In genomic region chr12:57738661-57739237, GRCh38 we compare ENCODE assay signal across 8 cellular contexts. TPM values are rescaled to one million over a fixed set of nuclear protein-coding genes. Genes with fewer than 3 reads are reported as not detected.
DNase-seq lines count a peak whose midpoint lies in the region; ATAC-seq and TF ChIP-seq lines count a peak whose summit lies in the region.

Gene AGAP2, minus strand, starts transcription at chr12:57738742. Its CDS starts 496 bp downstream, at chr12:57738246.

- DNase-seq in activated CD8-positive, alpha-beta memory T cell treated with anti-CD3 and anti-CD28 coated beads, Interleukin-2, amount 10 ng/mL, durations not matched to agents 7 days and 5 days: no peak
- no peak for DNase-seq in activated CD8-positive, alpha-beta memory T cell treated with anti-CD3 and anti-CD28 coated beads, Interleukin-2, amount 50 U/mL, for 48 hours
- DNase-seq in WTC11 (ENCODE audit: low spot score): peak; percentile 70
- DNase-seq in central memory CD4-positive, alpha-beta T cell: no peak
- no peak for DNase-seq in stimulated activated CD4-positive, alpha-beta T cell treated with anti-CD3 and anti-CD28 coated beads, Interleukin-4, amount 100 ng/mL, for 1 hour

- H3K27me3 Mint-ChIP-seq in activated CD8-positive, alpha-beta memory T cell treated with anti-CD3 and anti-CD28 coated beads, Interleukin-2, amount 10 ng/mL, durations not matched to agents 7 days and 5 days: no peaks in the 10 kb centered on the region
- peaks cover 95% of the 10 kb centered on the region for H3K27me3 Mint-ChIP-seq in WTC11 (ENCODE audit: low read depth)

- peak within 1 kb of the TSS; percentile 18 for H3K27ac Mint-ChIP-seq in activated CD8-positive, alpha-beta memory T cell treated with anti-CD3 and anti-CD28 coated beads, Interleukin-2, amount 10 ng/mL, durations not matched to agents 7 days and 5 days
- H3K27ac Mint-ChIP-seq in WTC11: no peak within 1 kb of the TSS

- peaks cover 33% of the 10 kb centered on the region for H3K4me1 Mint-ChIP-seq in activated CD8-positive, alpha-beta memory T cell treated with anti-CD3 and anti-CD28 coated beads, Interleukin-2, amount 10 ng/mL, durations not matched to agents 7 days and 5 days
- peaks cover 28% of the 10 kb centered on the region for H3K4me1 Mint-ChIP-seq in WTC11

- peak within 1 kb of the TSS; percentile 30 for H3K4me3 Mint-ChIP-seq in activated CD8-positive, alpha-beta memory T cell treated with anti-CD3 and anti-CD28 coated beads, Interleukin-2, amount 10 ng/mL, durations not matched to agents 7 days and 5 days
- peak within 1 kb of the TSS; percentile 75 for H3K4me3 Mint-ChIP-seq in WTC11

- H3K27ac ChIP-seq in temporal lobe (ENCODE audit: low read depth, low read length): peak within 1 kb of the TSS; percentile 31

- CTCF ChIA-PET in activated CD8-positive, alpha-beta memory T cell treated with anti-CD3 and anti-CD28 coated beads, Interleukin-2, amount 10 ng/mL, durations not matched to agents 7 days and 5 days (lab: Charles Lee): interaction anchor here (0.9 kb wide), 1 partner anchor 156 kb away, joined by 4 read pairs; no protein-coding TSS in a partner anchor
- CTCF ChIA-PET in WTC11 (lab: Charles Lee): interaction anchor here (1.0 to 6.6 kb wide), 6 partner anchors 9 to 155 kb away, joined by 3 to 146 read pairs (median 8); no protein-coding TSS in a partner anchor

- H3K4me3 ChIP-seq in iPS-11a (ENCODE audit: low read depth, low read length): peak within 1 kb of the TSS; percentile 30

- ATAC-seq in activated CD8-positive, alpha-beta memory T cell treated with anti-CD3 and anti-CD28 coated beads, Interleukin-2, amount 10 ng/mL, durations not matched to agents 7 days and 5 days: no peak
- ATAC-seq in WTC11 (peak; percentile 31), HG02759 (IDR thresholded peaks at IDR 0.05; ENCODE audit: unreplicated experiment) (no peak)

- TF ChIP-seq CTCF in WTC11 (IDR thresholded peaks at IDR 0.05): no peak

- POLR2A ChIA-PET in WTC11 (lab: Charles Lee): interaction anchor here (0.6 kb wide), 1 partner anchor 194 kb away, joined by 4 read pairs; no protein-coding TSS in a partner anchor

- H3K9me3 Mint-ChIP-seq in activated CD8-positive, alpha-beta memory T cell treated with anti-CD3 and anti-CD28 coated beads, Interleukin-2, amount 10 ng/mL, durations not matched to agents 7 days and 5 days (ENCODE audit: low read depth): no peaks in the 10 kb centered on the region
- no peaks in the 10 kb centered on the region for H3K9me3 Mint-ChIP-seq in WTC11

- H3K36me3 Mint-ChIP-seq in activated CD8-positive, alpha-beta memory T cell treated with anti-CD3 and anti-CD28 coated beads, Interleukin-2, amount 10 ng/mL, durations not matched to agents 7 days and 5 days: peaks cover 19% of the 10 kb centered on the region
- H3K36me3 Mint-ChIP-seq in WTC11: no peaks in the 10 kb centered on the region

TF ChIP-seq in WTC11, 78 proteins besides CTCF, POLR2A, EP300 and RAD21:
- no peak for TF ChIP-seq ESRRA (CRISPR knock-in tag; IDR thresholded peaks at IDR 0.05; ENCODE audit: borderline replicate concordance)
- no peak for TF ChIP-seq ZNF423 (CRISPR knock-in tag; IDR thresholded peaks at IDR 0.05)
- TF ChIP-seq, protein P1, sequence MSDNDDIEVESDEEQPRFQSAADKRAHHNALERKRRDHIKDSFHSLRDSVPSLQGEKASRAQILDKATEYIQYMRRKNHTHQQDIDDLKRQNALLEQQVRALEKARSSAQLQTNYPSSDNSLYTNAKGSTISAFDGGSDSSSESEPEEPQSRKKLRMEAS (CRISPR knock-in tag; IDR thresholded peaks at IDR 0.05): no peak
- no peak for TF ChIP-seq KAT7 (CRISPR knock-in tag; IDR thresholded peaks at IDR 0.05; ENCODE audit: borderline replicate concordance)
- TF ChIP-seq, protein P2, sequence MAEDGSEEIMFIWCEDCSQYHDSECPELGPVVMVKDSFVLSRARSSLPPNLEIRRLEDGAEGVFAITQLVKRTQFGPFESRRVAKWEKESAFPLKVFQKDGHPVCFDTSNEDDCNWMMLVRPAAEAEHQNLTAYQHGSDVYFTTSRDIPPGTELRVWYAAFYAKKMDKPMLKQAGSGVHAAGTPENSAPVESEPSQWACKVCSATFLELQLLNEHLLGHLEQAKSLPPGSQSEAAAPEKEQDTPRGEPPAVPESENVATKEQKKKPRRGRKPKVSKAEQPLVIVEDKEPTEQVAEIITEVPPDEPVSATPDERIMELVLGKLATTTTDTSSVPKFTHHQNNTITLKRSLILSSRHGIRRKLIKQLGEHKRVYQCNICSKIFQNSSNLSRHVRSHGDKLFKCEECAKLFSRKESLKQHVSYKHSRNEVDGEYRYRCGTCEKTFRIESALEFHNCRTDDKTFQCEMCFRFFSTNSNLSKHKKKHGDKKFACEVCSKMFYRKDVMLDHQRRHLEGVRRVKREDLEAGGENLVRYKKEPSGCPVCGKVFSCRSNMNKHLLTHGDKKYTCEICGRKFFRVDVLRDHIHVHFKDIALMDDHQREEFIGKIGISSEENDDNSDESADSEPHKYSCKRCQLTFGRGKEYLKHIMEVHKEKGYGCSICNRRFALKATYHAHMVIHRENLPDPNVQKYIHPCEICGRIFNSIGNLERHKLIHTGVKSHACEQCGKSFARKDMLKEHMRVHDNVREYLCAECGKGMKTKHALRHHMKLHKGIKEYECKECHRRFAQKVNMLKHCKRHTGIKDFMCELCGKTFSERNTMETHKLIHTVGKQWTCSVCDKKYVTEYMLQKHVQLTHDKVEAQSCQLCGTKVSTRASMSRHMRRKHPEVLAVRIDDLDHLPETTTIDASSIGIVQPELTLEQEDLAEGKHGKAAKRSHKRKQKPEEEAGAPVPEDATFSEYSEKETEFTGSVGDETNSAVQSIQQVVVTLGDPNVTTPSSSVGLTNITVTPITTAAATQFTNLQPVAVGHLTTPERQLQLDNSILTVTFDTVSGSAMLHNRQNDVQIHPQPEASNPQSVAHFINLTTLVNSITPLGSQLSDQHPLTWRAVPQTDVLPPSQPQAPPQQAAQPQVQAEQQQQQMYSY (CRISPR knock-in tag; IDR thresholded peaks at IDR 0.05): peak; percentile 98
- TF ChIP-seq ZBTB21 (CRISPR knock-in tag; IDR thresholded peaks at IDR 0.05; ENCODE audit: borderline replicate concordance): peak; percentile 82; the same call in 1 of the 2 replicates
- no peak for TF ChIP-seq ZNF396 (CRISPR knock-in tag; IDR thresholded peaks at IDR 0.05; ENCODE audit: borderline replicate concordance)
- TF ChIP-seq USF2 (CRISPR knock-in tag; IDR thresholded peaks at IDR 0.05): 0 out of 2 replicates have a peak, but pooled peaks have one; percentile 23
- no peak for TF ChIP-seq ATF3 (CRISPR knock-in tag; conservative IDR thresholded peaks at IDR 0.05)
- TF ChIP-seq GRHL2 (CRISPR knock-in tag; IDR thresholded peaks at IDR 0.05; ENCODE audit: insufficient replicate concordance, severe bottlenecking): no peak
- no peak for TF ChIP-seq ETV6 (CRISPR knock-in tag; IDR thresholded peaks at IDR 0.05)
- no peak for TF ChIP-seq ZNF671 (CRISPR knock-in tag; IDR thresholded peaks at IDR 0.05)
- peak; percentile 49; the same call in 1 of the 2 replicates for TF ChIP-seq SP1 (CRISPR knock-in tag; conservative IDR thresholded peaks at IDR 0.05)

RNA-seq across cellular contexts. Expression of gene AGAP2, which starts in this region (rescaled TPM):
- 10 to 100 TPM; 70.7 to 72.7 TPM for total RNA-seq in activated CD8-positive, alpha-beta memory T cell treated with anti-CD3 and anti-CD28 coated beads, Interleukin-2, amount 10 ng/mL, durations not matched to agents 7 days and 5 days
- total RNA-seq in WTC11 (2021) (2.0 to 2.7 TPM (median 2.3 TPM) in 3 replicates), temporal lobe (40.6 TPM)

Comparison
In these comparisons a context has a peak if more than half of its experiments do, and no peak if none do; other contexts are left out.
1. RNA of gene AGAP2 (total RNA-seq): 70.7 to 72.7 TPM in activated CD8-positive, alpha-beta memory T cell treated with anti-CD3 and anti-CD28 coated beads, Interleukin-2, amount 10 ng/mL, durations not matched to agents 7 days and 5 days and 40.6 TPM in temporal lobe (single experiment); 2.0 to 2.7 TPM in WTC11; every median in the first group is over 10 times any median in the second.